1 cellular context compared by ENCODE assay signal in the genomic region with DNA sequence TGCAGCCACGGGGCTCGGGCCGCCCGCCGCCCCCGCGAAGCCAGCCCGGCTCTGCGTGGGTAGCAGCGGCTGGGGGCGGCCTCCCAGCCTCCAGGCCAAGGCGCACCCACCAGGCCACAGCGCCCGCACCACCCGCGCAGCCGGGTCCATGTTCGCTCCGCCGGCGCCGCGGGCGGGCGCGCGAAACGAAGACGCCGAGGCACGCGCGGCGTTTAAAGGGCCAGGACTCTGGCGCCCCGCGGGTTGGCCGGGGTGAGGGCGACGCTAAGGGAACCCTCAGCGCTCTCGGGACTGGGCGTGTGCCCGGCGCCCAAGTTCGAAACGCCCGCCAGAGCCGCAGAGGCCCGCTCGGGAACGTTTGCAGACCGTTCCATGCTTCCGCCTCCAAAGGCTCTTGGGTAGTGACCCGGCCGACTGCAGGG.
TF ChIP-seq lines count a peak whose summit lies in the region.

A gene (minus strand): TSS at position 162 of the 422 bp plus-strand sequence. CDS start 12 bp downstream, at position 150.

TF ChIP-seq in HepG2, 621 proteins besides CTCF, POLR2A, EP300 and RAD21 (continued from another document and continues in another):
- TF ChIP-seq, protein P1, sequence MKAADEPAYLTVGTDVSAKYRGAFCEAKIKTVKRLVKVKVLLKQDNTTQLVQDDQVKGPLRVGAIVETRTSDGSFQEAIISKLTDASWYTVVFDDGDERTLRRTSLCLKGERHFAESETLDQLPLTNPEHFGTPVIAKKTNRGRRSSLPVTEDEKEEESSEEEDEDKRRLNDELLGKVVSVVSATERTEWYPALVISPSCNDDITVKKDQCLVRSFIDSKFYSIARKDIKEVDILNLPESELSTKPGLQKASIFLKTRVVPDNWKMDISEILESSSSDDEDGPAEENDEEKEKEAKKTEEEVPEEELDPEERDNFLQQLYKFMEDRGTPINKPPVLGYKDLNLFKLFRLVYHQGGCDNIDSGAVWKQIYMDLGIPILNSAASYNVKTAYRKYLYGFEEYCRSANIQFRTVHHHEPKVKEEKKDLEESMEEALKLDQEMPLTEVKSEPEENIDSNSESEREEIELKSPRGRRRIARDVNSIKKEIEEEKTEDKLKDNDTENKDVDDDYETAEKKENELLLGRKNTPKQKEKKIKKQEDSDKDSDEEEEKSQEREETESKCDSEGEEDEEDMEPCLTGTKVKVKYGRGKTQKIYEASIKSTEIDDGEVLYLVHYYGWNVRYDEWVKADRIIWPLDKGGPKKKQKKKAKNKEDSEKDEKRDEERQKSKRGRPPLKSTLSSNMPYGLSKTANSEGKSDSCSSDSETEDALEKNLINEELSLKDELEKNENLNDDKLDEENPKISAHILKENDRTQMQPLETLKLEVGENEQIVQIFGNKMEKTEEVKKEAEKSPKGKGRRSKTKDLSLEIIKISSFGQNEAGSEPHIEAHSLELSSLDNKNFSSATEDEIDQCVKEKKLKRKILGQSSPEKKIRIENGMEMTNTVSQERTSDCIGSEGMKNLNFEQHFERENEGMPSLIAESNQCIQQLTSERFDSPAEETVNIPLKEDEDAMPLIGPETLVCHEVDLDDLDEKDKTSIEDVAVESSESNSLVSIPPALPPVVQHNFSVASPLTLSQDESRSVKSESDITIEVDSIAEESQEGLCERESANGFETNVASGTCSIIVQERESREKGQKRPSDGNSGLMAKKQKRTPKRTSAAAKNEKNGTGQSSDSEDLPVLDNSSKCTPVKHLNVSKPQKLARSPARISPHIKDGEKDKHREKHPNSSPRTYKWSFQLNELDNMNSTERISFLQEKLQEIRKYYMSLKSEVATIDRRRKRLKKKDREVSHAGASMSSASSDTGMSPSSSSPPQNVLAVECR (CRISPR knock-in tag; IDR thresholded peaks at IDR 0.05; ENCODE audit: borderline replicate concordance) = peak; percentile 63
- TF ChIP-seq, protein P2, sequence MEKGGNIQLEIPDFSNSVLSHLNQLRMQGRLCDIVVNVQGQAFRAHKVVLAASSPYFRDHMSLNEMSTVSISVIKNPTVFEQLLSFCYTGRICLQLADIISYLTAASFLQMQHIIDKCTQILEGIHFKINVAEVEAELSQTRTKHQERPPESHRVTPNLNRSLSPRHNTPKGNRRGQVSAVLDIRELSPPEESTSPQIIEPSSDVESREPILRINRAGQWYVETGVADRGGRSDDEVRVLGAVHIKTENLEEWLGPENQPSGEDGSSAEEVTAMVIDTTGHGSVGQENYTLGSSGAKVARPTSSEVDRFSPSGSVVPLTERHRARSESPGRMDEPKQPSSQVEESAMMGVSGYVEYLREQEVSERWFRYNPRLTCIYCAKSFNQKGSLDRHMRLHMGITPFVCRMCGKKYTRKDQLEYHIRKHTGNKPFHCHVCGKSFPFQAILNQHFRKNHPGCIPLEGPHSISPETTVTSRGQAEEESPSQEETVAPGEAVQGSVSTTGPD (CRISPR knock-in tag; IDR thresholded peaks at IDR 0.05) = no peak
- TF ChIP-seq, protein P3, sequence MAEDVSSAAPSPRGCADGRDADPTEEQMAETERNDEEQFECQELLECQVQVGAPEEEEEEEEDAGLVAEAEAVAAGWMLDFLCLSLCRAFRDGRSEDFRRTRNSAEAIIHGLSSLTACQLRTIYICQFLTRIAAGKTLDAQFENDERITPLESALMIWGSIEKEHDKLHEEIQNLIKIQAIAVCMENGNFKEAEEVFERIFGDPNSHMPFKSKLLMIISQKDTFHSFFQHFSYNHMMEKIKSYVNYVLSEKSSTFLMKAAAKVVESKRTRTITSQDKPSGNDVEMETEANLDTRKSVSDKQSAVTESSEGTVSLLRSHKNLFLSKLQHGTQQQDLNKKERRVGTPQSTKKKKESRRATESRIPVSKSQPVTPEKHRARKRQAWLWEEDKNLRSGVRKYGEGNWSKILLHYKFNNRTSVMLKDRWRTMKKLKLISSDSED (CRISPR knock-in tag; IDR thresholded peaks at IDR 0.05) = no peak
- no peak for TF ChIP-seq NONO (IDR thresholded peaks at IDR 0.05)
- peak; percentile 52; the same call in 1 of the 2 replicates for TF ChIP-seq NONO (CRISPR knock-in tag; conservative IDR thresholded peaks at IDR 0.05)
- TF ChIP-seq XRCC5 (optimal IDR thresholded peaks at IDR 0.05; ENCODE audit: low read length) = no peak
- TF ChIP-seq MIXL1 (CRISPR knock-in tag; IDR thresholded peaks at IDR 0.05) = no peak
- TF ChIP-seq EZH2 (conservative IDR thresholded peaks at IDR 0.05; ENCODE audit: low read depth, low read length) = no peak
- no peak for TF ChIP-seq RORA (CRISPR knock-in tag; IDR thresholded peaks at IDR 0.05)
- peak; percentile 20; the same call in 1 of the 2 replicates for TF ChIP-seq GLI4 (CRISPR knock-in tag; IDR thresholded peaks at IDR 0.05; ENCODE audit: borderline replicate concordance)
- 0 out of 2 replicates have a peak, but pooled peaks have one; percentile 22 for TF ChIP-seq MTA1 (CRISPR knock-in tag; IDR thresholded peaks at IDR 0.05; ENCODE audit: borderline replicate concordance)
- TF ChIP-seq, protein P4, sequence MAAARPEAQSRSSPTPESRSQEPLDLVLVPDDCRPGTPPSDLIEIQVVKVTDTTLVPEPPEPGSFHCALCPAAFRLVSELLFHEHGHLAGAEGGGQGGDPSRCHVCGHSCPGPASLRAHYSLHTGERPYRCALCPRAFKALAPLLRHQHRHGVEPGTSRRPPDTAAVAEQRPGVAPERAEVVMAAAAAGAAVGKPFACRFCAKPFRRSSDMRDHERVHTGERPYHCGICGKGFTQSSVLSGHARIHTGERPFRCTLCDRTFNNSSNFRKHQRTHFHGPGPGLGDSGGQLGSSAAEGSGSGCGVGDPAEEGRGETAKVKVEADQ (CRISPR knock-in tag; IDR thresholded peaks at IDR 0.05; ENCODE audit: borderline replicate concordance) = peak; percentile 51; the same call in 1 of the 2 replicates
- TF ChIP-seq, protein P5, sequence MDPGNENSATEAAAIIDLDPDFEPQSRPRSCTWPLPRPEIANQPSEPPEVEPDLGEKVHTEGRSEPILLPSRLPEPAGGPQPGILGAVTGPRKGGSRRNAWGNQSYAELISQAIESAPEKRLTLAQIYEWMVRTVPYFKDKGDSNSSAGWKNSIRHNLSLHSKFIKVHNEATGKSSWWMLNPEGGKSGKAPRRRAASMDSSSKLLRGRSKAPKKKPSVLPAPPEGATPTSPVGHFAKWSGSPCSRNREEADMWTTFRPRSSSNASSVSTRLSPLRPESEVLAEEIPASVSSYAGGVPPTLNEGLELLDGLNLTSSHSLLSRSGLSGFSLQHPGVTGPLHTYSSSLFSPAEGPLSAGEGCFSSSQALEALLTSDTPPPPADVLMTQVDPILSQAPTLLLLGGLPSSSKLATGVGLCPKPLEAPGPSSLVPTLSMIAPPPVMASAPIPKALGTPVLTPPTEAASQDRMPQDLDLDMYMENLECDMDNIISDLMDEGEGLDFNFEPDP (CRISPR knock-in tag; conservative IDR thresholded peaks at IDR 0.05) = no peak
- TF ChIP-seq ZNF768 (CRISPR knock-in tag; IDR thresholded peaks at IDR 0.05) = no peak
- TF ChIP-seq FOXO1 (CRISPR knock-in tag; IDR thresholded peaks at IDR 0.05) = 0 out of 2 replicates have a peak, but pooled peaks have one; percentile 42
- 0 out of 2 replicates have a peak, but pooled peaks have one; percentile 0 for TF ChIP-seq CREB1 (IDR thresholded peaks at IDR 0.05)
- TF ChIP-seq CREB1 (CRISPR knock-in tag; IDR thresholded peaks at IDR 0.05) = no peak
- peak; percentile 75 for TF ChIP-seq EED (CRISPR knock-in tag; IDR thresholded peaks at IDR 0.05)
- TF ChIP-seq, protein P6, sequence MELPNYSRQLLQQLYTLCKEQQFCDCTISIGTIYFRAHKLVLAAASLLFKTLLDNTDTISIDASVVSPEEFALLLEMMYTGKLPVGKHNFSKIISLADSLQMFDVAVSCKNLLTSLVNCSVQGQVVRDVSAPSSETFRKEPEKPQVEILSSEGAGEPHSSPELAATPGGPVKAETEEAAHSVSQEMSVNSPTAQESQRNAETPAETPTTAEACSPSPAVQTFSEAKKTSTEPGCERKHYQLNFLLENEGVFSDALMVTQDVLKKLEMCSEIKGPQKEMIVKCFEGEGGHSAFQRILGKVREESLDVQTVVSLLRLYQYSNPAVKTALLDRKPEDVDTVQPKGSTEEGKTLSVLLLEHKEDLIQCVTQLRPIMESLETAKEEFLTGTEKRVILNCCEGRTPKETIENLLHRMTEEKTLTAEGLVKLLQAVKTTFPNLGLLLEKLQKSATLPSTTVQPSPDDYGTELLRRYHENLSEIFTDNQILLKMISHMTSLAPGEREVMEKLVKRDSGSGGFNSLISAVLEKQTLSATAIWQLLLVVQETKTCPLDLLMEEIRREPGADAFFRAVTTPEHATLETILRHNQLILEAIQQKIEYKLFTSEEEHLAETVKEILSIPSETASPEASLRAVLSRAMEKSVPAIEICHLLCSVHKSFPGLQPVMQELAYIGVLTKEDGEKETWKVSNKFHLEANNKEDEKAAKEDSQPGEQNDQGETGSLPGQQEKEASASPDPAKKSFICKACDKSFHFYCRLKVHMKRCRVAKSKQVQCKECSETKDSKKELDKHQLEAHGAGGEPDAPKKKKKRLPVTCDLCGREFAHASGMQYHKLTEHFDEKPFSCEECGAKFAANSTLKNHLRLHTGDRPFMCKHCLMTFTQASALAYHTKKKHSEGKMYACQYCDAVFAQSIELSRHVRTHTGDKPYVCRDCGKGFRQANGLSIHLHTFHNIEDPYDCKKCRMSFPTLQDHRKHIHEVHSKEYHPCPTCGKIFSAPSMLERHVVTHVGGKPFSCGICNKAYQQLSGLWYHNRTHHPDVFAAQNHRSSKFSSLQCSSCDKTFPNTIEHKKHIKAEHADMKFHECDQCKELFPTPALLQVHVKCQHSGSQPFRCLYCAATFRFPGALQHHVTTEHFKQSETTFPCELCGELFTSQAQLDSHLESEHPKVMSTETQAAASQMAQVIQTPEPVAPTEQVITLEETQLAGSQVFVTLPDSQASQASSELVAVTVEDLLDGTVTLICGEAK (IDR thresholded peaks at IDR 0.05) = no peak
- TF ChIP-seq, protein P6 (CRISPR knock-in tag; IDR thresholded peaks at IDR 0.05) = peak; percentile 52; the same call in 1 of the 2 replicates
- TF ChIP-seq REL (CRISPR knock-in tag; conservative IDR thresholded peaks at IDR 0.05) = 0 out of 2 replicates have a peak, but pooled peaks have one; percentile 30
- no peak for TF ChIP-seq CCAR2 (optimal IDR thresholded peaks at IDR 0.05; ENCODE audit: low read depth, low read length)
- TF ChIP-seq ZNF589 (CRISPR knock-in tag; conservative IDR thresholded peaks at IDR 0.05) = peak; percentile 52; the same call in 1 of the 2 replicates
- TF ChIP-seq PRPF4 (IDR thresholded peaks at IDR 0.05; ENCODE audit: low read depth, low read length, poor library complexity, severe bottlenecking) = no peak
- peak; percentile 86 for TF ChIP-seq ZFY (CRISPR knock-in tag; IDR thresholded peaks at IDR 0.05)
- TF ChIP-seq, protein P7, sequence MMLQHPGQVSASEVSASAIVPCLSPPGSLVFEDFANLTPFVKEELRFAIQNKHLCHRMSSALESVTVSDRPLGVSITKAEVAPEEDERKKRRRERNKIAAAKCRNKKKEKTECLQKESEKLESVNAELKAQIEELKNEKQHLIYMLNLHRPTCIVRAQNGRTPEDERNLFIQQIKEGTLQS (CRISPR knock-in tag; IDR thresholded peaks at IDR 0.05) = no peak
- TF ChIP-seq KAT8 (CRISPR knock-in tag; IDR thresholded peaks at IDR 0.05) = no peak
- peak; percentile 51; the same call in 1 of the 2 replicates for TF ChIP-seq ZNF790 (CRISPR knock-in tag; IDR thresholded peaks at IDR 0.05; ENCODE audit: borderline replicate concordance)
- TF ChIP-seq ZNF329 (CRISPR knock-in tag; IDR thresholded peaks at IDR 0.05; ENCODE audit: low read depth) = 0 out of 2 replicates have a peak, but pooled peaks have one; percentile 41
- TF ChIP-seq ZNF274 (CRISPR knock-in tag; IDR thresholded peaks at IDR 0.05) = no peak; the same call in 1 of the 2 replicates
- TF ChIP-seq PCBP2 (optimal IDR thresholded peaks at IDR 0.05; ENCODE audit: low read depth, low read length, poor library complexity, severe bottlenecking) = no peak
- 0 out of 2 replicates have a peak, but pooled peaks have one; percentile 16 for TF ChIP-seq MEIS2 (CRISPR knock-in tag; IDR thresholded peaks at IDR 0.05)
- TF ChIP-seq, protein P8, sequence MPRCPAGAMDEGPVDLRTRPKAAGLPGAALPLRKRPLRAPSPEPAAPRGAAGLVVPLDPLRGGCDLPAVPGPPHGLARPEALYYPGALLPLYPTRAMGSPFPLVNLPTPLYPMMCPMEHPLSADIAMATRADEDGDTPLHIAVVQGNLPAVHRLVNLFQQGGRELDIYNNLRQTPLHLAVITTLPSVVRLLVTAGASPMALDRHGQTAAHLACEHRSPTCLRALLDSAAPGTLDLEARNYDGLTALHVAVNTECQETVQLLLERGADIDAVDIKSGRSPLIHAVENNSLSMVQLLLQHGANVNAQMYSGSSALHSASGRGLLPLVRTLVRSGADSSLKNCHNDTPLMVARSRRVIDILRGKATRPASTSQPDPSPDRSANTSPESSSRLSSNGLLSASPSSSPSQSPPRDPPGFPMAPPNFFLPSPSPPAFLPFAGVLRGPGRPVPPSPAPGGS (CRISPR knock-in tag; IDR thresholded peaks at IDR 0.05) = peak; percentile 78
- peak; percentile 57; the same call in 1 of the 2 replicates for TF ChIP-seq POLR2G (IDR thresholded peaks at IDR 0.05; ENCODE audit: low read depth, low read length)
